Comparison of ENCODE assay signal across 8 cellular contexts in genomic region chr18:48842259-48843061, GRCh38.
DNase-seq lines count a peak whose midpoint lies in the region; ATAC-seq and TF ChIP-seq lines count a peak whose summit lies in the region.

No MANE protein-coding gene starts in this region.

- no peak overlapping the region for H3K14ac ChIP-seq in IMR-90 (replicated peaks; ENCODE audit: low read depth, low read length)

- H3K4me3 ChIP-seq in IMR-90 (ENCODE audit: insufficient read depth, low read depth, low read length) (no peak overlapping the region), SJCRH30 (no peak overlapping the region)

- CTCF ChIA-PET in IMR-90 (lab: Yijun Ruan, JAX), result no interaction called here

- H3K36me3 ChIP-seq in IMR-90 (ENCODE audit: control insufficient read depth, insufficient read depth, low read length) (peaks cover 6% of the 10 kb centered on the region; the same call in 1 of the 2 replicates), SJCRH30 (no peaks in the 10 kb centered on the region)

- no peak overlapping the region for H3K23ac ChIP-seq in IMR-90 (ENCODE audit: low read depth, low read length)

- TF ChIP-seq RAD21 in IMR-90 (IDR thresholded peaks at IDR 0.05; ENCODE audit: low read length), result no peak

- no peak overlapping the region for H2BK5ac ChIP-seq in IMR-90 (ENCODE audit: low read depth, low read length, poor library complexity, severe bottlenecking)

- H2AK5ac ChIP-seq in IMR-90 (ENCODE audit: low read depth, low read length), result 0 out of 2 replicates have a peak overlapping the region, but pooled peaks have one; percentile 21

- H3K27ac ChIP-seq in IMR-90 (ENCODE audit: insufficient read depth, low read length), result no peak overlapping the region
- H3K27ac ChIP-seq in SJCRH30, result no peak overlapping the region

- no peaks in the 10 kb centered on the region; the same call in 1 of the 2 replicates for H4K20me1 ChIP-seq in IMR-90 (ENCODE audit: insufficient read depth, low read length)

- intact Hi-C loops in IMR-90 (cut with micrococcal nuclease), result no loop called here
- intact Hi-C loops in left ventricle myocardium superior (cut with micrococcal nuclease), result no loop called here

- ATAC-seq in IMR-90 (ENCODE audit: low read depth) (no peak), left ventricle myocardium superior (peak; percentile 59), GM18907 (IDR thresholded peaks at IDR 0.05; ENCODE audit: unreplicated experiment) (no peak), HG03135 (IDR thresholded peaks at IDR 0.05; ENCODE audit: unreplicated experiment) (no peak)

- DNase-seq in IMR-90 (no peak), activated T-helper 1 cell treated with Interleukin-2 at 50 U/mL for 16 hours (ENCODE audit: low read depth) (peak; percentile 30), left ventricle myocardium superior (peak; percentile 33), inferior parietal cortex (ENCODE audit: extremely low spot score) (no peak), SJCRH30 (no peak)
- DNase-seq in stimulated activated CD8-positive, alpha-beta memory T cell treated with anti-CD3 and anti-CD28 coated beads, Interleukin-12 subunit alpha, Interleukin-12 subunit beta, amount 100 ng/mL, for 1 hour (ENCODE audit: low read depth), result peak; percentile 28

- no peak overlapping the region for H4K91ac ChIP-seq in IMR-90 (ENCODE audit: insufficient read depth, low read depth, low read length)

- H3K4ac ChIP-seq in IMR-90 (ENCODE audit: low read depth, low read length), result no peak overlapping the region; the same call in 1 of the 2 replicates

- TF ChIP-seq POLR2A in IMR-90 (IDR thresholded peaks at IDR 0.05; ENCODE audit: low read depth, low read length), result no peak

- no peak overlapping the region for H3K56ac ChIP-seq in IMR-90 (ENCODE audit: extremely low read depth, insufficient read depth, low read length)

- peaks cover 18% of the 10 kb centered on the region for H3K9me1 ChIP-seq in IMR-90 (ENCODE audit: insufficient read depth, low read length)

- POLR2A ChIA-PET in IMR-90 (lab: Charles Lee; ENCODE audit: unreplicated experiment), result no interaction called here

- no peak overlapping the region for H2AK9ac ChIP-seq in IMR-90 (replicated peaks; ENCODE audit: low read depth, low read length, poor library complexity)

- no peak overlapping the region for H3K18ac ChIP-seq in IMR-90 (ENCODE audit: low read depth, low read length)

- no TSS peak for BruUV-seq in IMR-90 (replicated peaks; lab: Mats Ljungman, UMichigan)

- H2BK20ac ChIP-seq in IMR-90 (ENCODE audit: low read depth, low read length), result no peak overlapping the region

- H3K4me1 ChIP-seq in IMR-90 (ENCODE audit: control insufficient read depth, insufficient read depth, low read length) (peaks cover 26% of the 10 kb centered on the region), SJCRH30 (no peaks in the 10 kb centered on the region)

- H3K27me3 ChIP-seq in IMR-90 (ENCODE audit: control insufficient read depth, insufficient read depth, low read length), result no peaks in the 10 kb centered on the region
- no peaks in the 10 kb centered on the region for H3K27me3 ChIP-seq in SJCRH30

- dilution Hi-C loops in IMR-90 (cut with HindIII; ENCODE audit: low sequenced_read_pairs, unreplicated experiment), result no loop called here

- in situ Hi-C loops in IMR-90 (cut with MboI; ENCODE audit: low sequenced_read_pairs), result no loop called here

- no peak overlapping the region for H2BK120ac ChIP-seq in IMR-90 (ENCODE audit: low read depth, low read length)

- H3K9me3 ChIP-seq in IMR-90 (ENCODE audit: control insufficient read depth, insufficient read depth, low read length), result no peaks in the 10 kb centered on the region
- no peaks in the 10 kb centered on the region for H3K9me3 ChIP-seq in SJCRH30 (replicated peaks)

- no peak overlapping the region for H3K4me2 ChIP-seq in IMR-90 (ENCODE audit: low read depth, low read length)

- no peak overlapping the region; the same call in 2 of the 3 replicates for H2BK15ac ChIP-seq in IMR-90 (ENCODE audit: low read depth, low read length)

- no peak overlapping the region for H2AFZ ChIP-seq in IMR-90 (replicated peaks; ENCODE audit: low read length, poor library complexity)

- H4K8ac ChIP-seq in IMR-90 (ENCODE audit: low read depth in 2 of 2, low read length in 2 of 2), result no peak overlapping the region

- no peak overlapping the region for H3K9ac ChIP-seq in IMR-90 (ENCODE audit: low read depth, low read length)

- peaks cover 19 to 71% of the 10 kb centered on the region in 2 experiments for H3K79me1 ChIP-seq in IMR-90 (ENCODE audit: low read depth in 1 of 2, low read length in 2 of 2)

- no peak for TF ChIP-seq CTCF in IMR-90 (conservative IDR thresholded peaks at IDR 0.05; ENCODE audit: low read depth, low read length)

- WGBS in IMR-90 (ENCODE audit: extremely low coverage in 2 of 2, insufficient read length in 1 of 2), 2 experiments, result 91% methylated on average over 8 of the region's 19 CpGs; no CpG with 5 or more reads in 1 of the 2 experiments

- H4K5ac ChIP-seq in IMR-90 (ENCODE audit: low read depth, low read length), result no peak overlapping the region

TF ChIP-seq in IMR-90, 13 proteins besides CTCF, POLR2A, EP300 and RAD21:
- TF ChIP-seq SMC3 (IDR thresholded peaks at IDR 0.05; ENCODE audit: low read depth, low read length) (no peak), RFX5 (IDR thresholded peaks at IDR 0.05; ENCODE audit: low read depth, low read length) (no peak), CEBPB (IDR thresholded peaks at IDR 0.05; ENCODE audit: low read depth, low read length) (no peak), FOS (IDR thresholded peaks at IDR 0.05; ENCODE audit: low read depth, low read length) (no peak), NFE2L2 (IDR thresholded peaks at IDR 0.05; ENCODE audit: low read depth, low read length) (no peak), MAZ (IDR thresholded peaks at IDR 0.05; ENCODE audit: borderline replicate concordance, low read depth, low read length) (no peak), CHD1 (IDR thresholded peaks at IDR 0.05; ENCODE audit: low read depth, low read length) (no peak), MAFK (IDR thresholded peaks at IDR 0.05; ENCODE audit: low read depth, low read length) (no peak), RCOR1 (IDR thresholded peaks at IDR 0.05; ENCODE audit: insufficient replicate concordance, low read length) (no peak), BHLHE40 (IDR thresholded peaks at IDR 0.05; ENCODE audit: low read depth, low read length) (no peak), MXI1 (IDR thresholded peaks at IDR 0.05; ENCODE audit: borderline replicate concordance, low read depth, low read length) (no peak), USF2 (IDR thresholded peaks at IDR 0.05; ENCODE audit: low read depth, low read length) (no peak)
- TF ChIP-seq, protein P1, sequence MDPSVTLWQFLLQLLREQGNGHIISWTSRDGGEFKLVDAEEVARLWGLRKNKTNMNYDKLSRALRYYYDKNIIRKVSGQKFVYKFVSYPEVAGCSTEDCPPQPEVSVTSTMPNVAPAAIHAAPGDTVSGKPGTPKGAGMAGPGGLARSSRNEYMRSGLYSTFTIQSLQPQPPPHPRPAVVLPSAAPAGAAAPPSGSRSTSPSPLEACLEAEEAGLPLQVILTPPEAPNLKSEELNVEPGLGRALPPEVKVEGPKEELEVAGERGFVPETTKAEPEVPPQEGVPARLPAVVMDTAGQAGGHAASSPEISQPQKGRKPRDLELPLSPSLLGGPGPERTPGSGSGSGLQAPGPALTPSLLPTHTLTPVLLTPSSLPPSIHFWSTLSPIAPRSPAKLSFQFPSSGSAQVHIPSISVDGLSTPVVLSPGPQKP (IDR thresholded peaks at IDR 0.05; ENCODE audit: borderline replicate concordance, low read depth, low read length), result no peak

Comparison
In these comparisons a context has a peak if more than half of its experiments do, and no peak if none do; other contexts are left out.
1. DNase-seq: peak in activated T-helper 1 cell treated with Interleukin-2 at 50 U/mL for 16 hours (single experiment), left ventricle myocardium superior (single experiment) and stimulated activated CD8-positive, alpha-beta memory T cell treated with anti-CD3 and anti-CD28 coated beads, Interleukin-12 subunit alpha, Interleukin-12 subunit beta, amount 100 ng/mL, for 1 hour (single experiment); none in IMR-90 (single experiment), inferior parietal cortex (single experiment) and SJCRH30 (0 of 2).